ENCODE assay signal across 21 cellular contexts in the genomic region with DNA sequence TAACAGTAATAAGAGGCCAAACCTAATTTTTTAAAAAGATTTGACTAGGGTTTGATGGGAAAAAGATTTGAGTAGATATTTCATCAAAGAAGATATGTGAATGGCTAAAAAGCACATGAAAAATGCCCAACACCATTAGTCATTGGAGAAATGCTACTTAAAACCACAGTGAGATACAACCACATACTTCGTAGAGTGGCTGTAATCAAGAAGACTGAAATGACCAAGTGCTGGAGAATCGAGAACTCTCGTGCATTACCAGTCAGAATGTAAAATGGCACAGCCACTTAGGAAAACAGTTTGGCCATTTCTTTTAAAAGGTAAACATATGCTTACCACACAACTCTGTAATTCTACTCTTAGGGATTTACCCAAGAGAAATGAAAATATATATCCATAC.
DNase-seq lines count a peak whose midpoint lies in the region; ATAC-seq and TF ChIP-seq lines count a peak whose summit lies in the region.
"Had no signal": no experiment of that assay in that cellular context is flagged by ENCODE, and none has a peak within 500 bp of the region (broad histone marks: within the 10 kb centered on the region; RNA-seq: fewer than 3 reads in every experiment).

No MANE protein-coding gene starts in this region.

- ATAC-seq in left lobe of liver, result no peak

- intact Hi-C loops in dorsolateral prefrontal cortex (cut with DNase I), result no loop called here

- in situ Hi-C loops in astrocyte of the spinal cord (cut with HindIII; ENCODE audit: low sequenced_read_pairs), result no loop called here

- H3K27ac ChIP-seq in dorsolateral prefrontal cortex, result no peak overlapping the region
- H3K27ac ChIP-seq: BLaER1, SJCRH30 had no signal

- TF ChIP-seq CTCF in astrocyte of the spinal cord (IDR thresholded peaks at IDR 0.05; ENCODE audit: low read depth, low read length) (no peak), dorsolateral prefrontal cortex (IDR thresholded peaks at IDR 0.05 in 54 of 56, conservative IDR thresholded peaks at IDR 0.05 in 2 of 56; ENCODE audit: low read depth in 1 of 56, partially characterized antibody in 56 of 56) (no peak)

- no peaks in the 10 kb centered on the region for H3K27me3 ChIP-seq in dorsolateral prefrontal cortex
- H3K27me3 ChIP-seq: BLaER1, SJCRH30 had no signal

- DNase-seq in AG08396 (ENCODE audit: low spot score) (peak; percentile 13), LHCN-M2 (ENCODE audit: low read depth) (peak; percentile 84), astrocyte of the spinal cord (ENCODE audit: low read depth, low spot score) (peak; percentile 7), myocyte (ENCODE audit: low read depth) (peak; percentile 65), SIG-M5 (lab: John Stamatoyannopoulos, UW) (no peak), mesenteric fat pad (ENCODE audit: low spot score) (no peak), left lobe of liver (ENCODE audit: low spot score) (no peak), dorsolateral prefrontal cortex (no peak)
- DNase-seq: CD4-positive, alpha-beta T cell; DMS 273 treated with DMSO at 0.1 percent for 48 hours; DND-41; H7; NCI-H1092; NCI-H1436; NCI-H1930; NCI-H2227 treated with DMSO at 0.1 percent for 48 hours; NCI-H510A treated with DMSO at 0.1 percent for 48 hours; NCI-H774; NK-92 treated with Interleukin-12 subunit alpha and Interleukin-12 subunit beta, amount 100 ng/mL, for 24 hours had no signal

- H3K4me3 ChIP-seq in astrocyte of the spinal cord (ENCODE audit: low read depth, low read length) (no peak overlapping the region), dorsolateral prefrontal cortex (no peak overlapping the region)
- H3K4me3 ChIP-seq: BLaER1, SJCRH30 had no signal

Comparison
In these comparisons a context has a peak if more than half of its experiments do, and no peak if none do; other contexts are left out.
1. DNase-seq: peak in AG08396 (single experiment), LHCN-M2 (single experiment), astrocyte of the spinal cord (single experiment) and myocyte (single experiment); none in SIG-M5 (single experiment), mesenteric fat pad (single experiment), left lobe of liver (single experiment) and dorsolateral prefrontal cortex (0 of 10).